In genomic region chr10:28991738-28992270, GRCh38 we compare ENCODE assay signal across 9 cellular contexts.
DNase-seq lines count a peak whose midpoint lies in the region; ATAC-seq and TF ChIP-seq lines count a peak whose summit lies in the region.
"Had no signal": no experiment of that assay in that cellular context is flagged by ENCODE, and none has a peak within 500 bp of the region (broad histone marks: within the 10 kb centered on the region; RNA-seq: fewer than 3 reads in every experiment).

No MANE protein-coding gene starts in this region.

- no peak overlapping the region for H3K27ac Mint-ChIP-seq in CD4-positive, alpha-beta memory T cell
- H3K27ac Mint-ChIP-seq in stimulated activated effector memory CD8-positive, alpha-beta T cell treated with anti-CD3 and anti-CD28 coated beads, Interleukin-12 subunit alpha, Interleukin-12 subunit beta, amount 100 ng/mL, for 72 hours = no peak overlapping the region
- H3K27ac Mint-ChIP-seq: immature natural killer cell had no signal

- no peak overlapping the region for H3K27ac ChIP-seq in CD4-positive, alpha-beta memory T cell (ENCODE audit: low read depth, low read length)
- no peak overlapping the region for H3K27ac ChIP-seq in Panc1 (ENCODE audit: low read length)

- H3K4me3 ChIP-seq in CD4-positive, alpha-beta memory T cell (ENCODE audit: low read length in 2 of 2) = no peak overlapping the region
- H3K4me3 ChIP-seq in H7 (ENCODE audit: insufficient read depth, low read depth, low read length) (no peak overlapping the region), Panc1 (ENCODE audit: low read depth in 2 of 2, low read length in 2 of 2) (no peak overlapping the region), kidney epithelial cell (ENCODE audit: low read depth, low read length) (no peak overlapping the region)

- no peaks in the 10 kb centered on the region for H3K36me3 Mint-ChIP-seq in CD4-positive, alpha-beta memory T cell
- no peaks in the 10 kb centered on the region for H3K36me3 Mint-ChIP-seq in stimulated activated effector memory CD8-positive, alpha-beta T cell treated with anti-CD3 and anti-CD28 coated beads, Interleukin-12 subunit alpha, Interleukin-12 subunit beta, amount 100 ng/mL, for 72 hours
- H3K36me3 Mint-ChIP-seq: immature natural killer cell had no signal

- peaks cover 1 to 7% of the 10 kb centered on the region in 2 donors for H3K27me3 Mint-ChIP-seq in CD4-positive, alpha-beta memory T cell

- peak in 4 of 5 donors; percentile 6 to 17 (median 12) for DNase-seq in CD4-positive, alpha-beta memory T cell
- DNase-seq in H7 (peak; percentile 50), Panc1 (ENCODE audit: low read depth, low spot score) (no peak), astrocyte of the hippocampus (ENCODE audit: low read depth, low spot score) (peak; percentile 86), kidney epithelial cell (ENCODE audit: low read depth) (no peak), DMS79 (lab: John Stamatoyannopoulos, UW) (no peak)
- DNase-seq in stimulated activated effector memory CD8-positive, alpha-beta T cell treated with anti-CD3 and anti-CD28 coated beads, Interleukin-12 subunit alpha, Interleukin-12 subunit beta, amount 100 ng/mL, for 72 hours (ENCODE audit: low spot score in 2 of 2) = no peak

- no peaks in the 10 kb centered on the region for H3K4me1 Mint-ChIP-seq in CD4-positive, alpha-beta memory T cell
- no peaks in the 10 kb centered on the region for H3K4me1 Mint-ChIP-seq in stimulated activated effector memory CD8-positive, alpha-beta T cell treated with anti-CD3 and anti-CD28 coated beads, Interleukin-12 subunit alpha, Interleukin-12 subunit beta, amount 100 ng/mL, for 72 hours
- H3K4me1 Mint-ChIP-seq: immature natural killer cell had no signal

- H3K9me3 Mint-ChIP-seq in CD4-positive, alpha-beta memory T cell = peaks cover 0 to 2% (median 0%) of the 10 kb centered on the region in 8 donors
- H3K9me3 Mint-ChIP-seq in stimulated activated effector memory CD8-positive, alpha-beta T cell treated with anti-CD3 and anti-CD28 coated beads, Interleukin-12 subunit alpha, Interleukin-12 subunit beta, amount 100 ng/mL, for 72 hours = no peaks in the 10 kb centered on the region

- CTCF ChIA-PET in CD4-positive, alpha-beta memory T cell (lab: Charles Lee; ENCODE audit: partially characterized antibody) = interaction anchor here (0.6 to 3.8 kb wide), 4 partner anchors 13 to 330 kb away, joined by 3 to 26 read pairs (median 4); no protein-coding TSS in a partner anchor
- CTCF ChIA-PET in Panc1 (lab: Charles Lee) = no interaction called here

- BruUV-seq in Panc1 (replicated peaks; lab: Mats Ljungman, UMichigan) = no TSS peak

- TF ChIP-seq CTCF in Panc1 (IDR thresholded peaks at IDR 0.05) (peak; percentile 71), kidney epithelial cell (IDR thresholded peaks at IDR 0.05; ENCODE audit: insufficient read depth, low read length, poor library complexity, severe bottlenecking) (peak; percentile 88)

- no peaks in the 10 kb centered on the region for H3K9me3 ChIP-seq in CD4-positive, alpha-beta memory T cell (ENCODE audit: control insufficient read depth in 1 of 2, low read length in 2 of 2)
- no peaks in the 10 kb centered on the region for H3K9me3 ChIP-seq in Panc1 (ENCODE audit: control insufficient read depth, insufficient read depth, low read depth, low read length)

- H3K27me3 ChIP-seq in CD4-positive, alpha-beta memory T cell (ENCODE audit: insufficient read depth, low read length) = no peaks in the 10 kb centered on the region
- H3K27me3 ChIP-seq in H7 (ENCODE audit: control insufficient read depth, insufficient read depth, low read length) (no peaks in the 10 kb centered on the region), Panc1 (ENCODE audit: control insufficient read depth, insufficient read depth, low read length) (no peaks in the 10 kb centered on the region), kidney epithelial cell (ENCODE audit: control insufficient read depth, insufficient read depth, low read length) (no peaks in the 10 kb centered on the region)

- no peaks in the 10 kb centered on the region for H3K36me3 ChIP-seq in CD4-positive, alpha-beta memory T cell (ENCODE audit: insufficient read depth, low read length)
- H3K36me3 ChIP-seq in H7 (replicated peaks; ENCODE audit: control insufficient read depth, insufficient read depth, low read length) = no peaks in the 10 kb centered on the region
- H3K36me3 ChIP-seq in Panc1 (ENCODE audit: control insufficient read depth, insufficient read depth, low read length) = no peaks in the 10 kb centered on the region
- H3K36me3 ChIP-seq in kidney epithelial cell (ENCODE audit: control insufficient read depth, insufficient read depth, low read length) = no peaks in the 10 kb centered on the region

- H3K4me3 Mint-ChIP-seq in CD4-positive, alpha-beta memory T cell = no peak overlapping the region
- H3K4me3 Mint-ChIP-seq in stimulated activated effector memory CD8-positive, alpha-beta T cell treated with anti-CD3 and anti-CD28 coated beads, Interleukin-12 subunit alpha, Interleukin-12 subunit beta, amount 100 ng/mL, for 72 hours = no peak overlapping the region
- H3K4me3 Mint-ChIP-seq: immature natural killer cell had no signal

- in situ Hi-C loops in Panc1 (cut with HindIII; ENCODE audit: low pct_unique_long_range_greater_than_20kb, low sequenced_read_pairs) = no loop called here

- ATAC-seq in Panc1 (peak; percentile 72), HG03442 (IDR thresholded peaks at IDR 0.05; ENCODE audit: unreplicated experiment) (no peak)
- ATAC-seq in stimulated activated effector memory CD8-positive, alpha-beta T cell treated with anti-CD3 and anti-CD28 coated beads, Interleukin-12 subunit alpha, Interleukin-12 subunit beta, amount 100 ng/mL, for 72 hours = peak; percentile 36

- POLR2A ChIA-PET in CD4-positive, alpha-beta memory T cell (lab: Charles Lee; ENCODE audit: partially characterized antibody) = no interaction called here
- POLR2A ChIA-PET in Panc1 (lab: Charles Lee) = no interaction called here

- intact Hi-C loops in CD4-positive, alpha-beta memory T cell (cut with micrococcal nuclease) = loop anchor here (2.0 to 5.0 kb wide), 2 partner anchors 315 to 559 kb away; partner anchors contain the start of gene BAMBI
- intact Hi-C loops in Panc1 (cut with micrococcal nuclease; ENCODE audit: unreplicated experiment) = loop anchor here (5.0 kb wide), 1 partner anchor 325 kb away; no protein-coding TSS in a partner anchor

- no peaks in the 10 kb centered on the region for H3K4me1 ChIP-seq in CD4-positive, alpha-beta memory T cell (ENCODE audit: insufficient read depth, low read length)
- no peaks in the 10 kb centered on the region for H3K4me1 ChIP-seq in Panc1 (ENCODE audit: control insufficient read depth, insufficient read depth, low read length)

Comparison
In these comparisons a context has a peak if more than half of its experiments do, and no peak if none do; other contexts are left out.
1. DNase-seq: peak in CD4-positive, alpha-beta memory T cell (4 of 5), H7 (single experiment) and astrocyte of the hippocampus (single experiment); none in Panc1 (single experiment), kidney epithelial cell (single experiment), stimulated activated effector memory CD8-positive, alpha-beta T cell treated with anti-CD3 and anti-CD28 coated beads, Interleukin-12 subunit alpha, Interleukin-12 subunit beta, amount 100 ng/mL, for 72 hours (0 of 2) and DMS79 (single experiment).